ENCODE assay signal across 8 cellular contexts in the genomic region with DNA sequence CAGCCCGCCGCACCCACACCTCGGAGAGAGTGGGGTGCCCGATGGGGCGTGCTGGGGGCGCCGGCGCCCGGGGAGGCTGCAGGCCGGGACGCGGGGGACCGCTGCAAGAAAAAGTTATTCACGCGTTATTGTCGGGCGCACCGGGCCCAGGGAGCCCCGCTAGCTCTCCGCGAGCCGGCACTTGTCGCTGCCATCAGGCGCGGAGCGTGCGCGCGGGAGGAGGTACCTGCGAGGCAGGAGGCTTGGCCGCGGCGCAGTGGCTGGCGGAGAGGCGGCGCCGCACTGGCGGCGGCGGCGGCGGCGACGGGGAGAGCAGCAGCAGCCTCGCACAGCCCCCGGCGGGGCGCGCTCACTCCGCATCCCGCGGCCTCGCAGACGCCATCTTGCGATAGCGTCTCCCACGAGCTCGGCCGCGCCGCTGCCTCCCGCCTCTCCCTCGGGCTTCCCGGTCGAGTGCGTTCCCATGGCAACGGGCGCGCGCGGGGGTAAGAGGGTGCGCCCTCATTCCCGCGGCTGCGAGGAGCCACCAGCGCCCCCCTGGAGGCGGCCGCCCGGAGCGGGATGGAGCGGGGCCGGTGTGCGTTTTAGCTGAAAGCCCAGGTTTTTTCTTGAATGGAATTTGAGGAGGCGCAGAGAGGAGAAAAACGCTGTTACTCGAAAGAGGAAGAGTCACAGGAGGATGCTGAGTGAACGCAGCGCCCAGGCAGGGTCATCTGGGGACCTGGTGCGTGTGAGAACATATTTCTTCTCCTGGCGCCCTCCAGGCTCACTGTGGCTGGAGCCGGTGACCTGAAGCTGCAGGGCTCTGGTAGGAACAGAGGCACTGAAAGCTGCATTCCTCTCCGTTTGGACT. TPM values are rescaled to one million over a fixed set of nuclear protein-coding genes. Genes with fewer than 3 reads are reported as not detected.
DNase-seq lines count a peak whose midpoint lies in the region; ATAC-seq and TF ChIP-seq lines count a peak whose summit lies in the region.

Gene CHN1, minus strand, starts transcription at position 402 of the 853 bp plus-strand sequence. CDS start 469 bp downstream, outside the sequence.

- H3K27me3 ChIP-seq in kidney epithelial cell (ENCODE audit: control insufficient read depth, insufficient read depth, low read length): no peaks in the 10 kb centered on the region

- no peaks in the 10 kb centered on the region for H3K36me3 ChIP-seq in kidney epithelial cell (ENCODE audit: control insufficient read depth, insufficient read depth, low read length)

- ATAC-seq in HG02571 (IDR thresholded peaks at IDR 0.05; ENCODE audit: unreplicated experiment): peak; percentile 67

- H3K4me3 ChIP-seq in GM08714 (ENCODE audit: low read length) (peak within 1 kb of the TSS; percentile 77), kidney epithelial cell (ENCODE audit: low read depth, low read length) (peak within 1 kb of the TSS; percentile 68)

- DNase-seq in NCI-H146 treated with DMSO at 0.1 percent for 48 hours (lab: John Stamatoyannopoulos, UW; ENCODE audit: unreplicated experiment): peak; percentile 72
- DNase-seq in activated CD4-positive, CD25-positive, alpha-beta regulatory T cell (lab: John Stamatoyannopoulos, UW): peak; percentile 4 to 39 (median 18)
- peak; percentile 65 for DNase-seq in central memory CD4-positive, alpha-beta T cell
- DNase-seq in kidney epithelial cell (ENCODE audit: low read depth): no peak
- peak; percentile 34 to 49 for DNase-seq in stimulated activated CD4-positive, alpha-beta T cell treated with anti-CD3 and anti-CD28 coated beads, Interleukin-15, amount 100 ng/mL, for 1 hour (ENCODE audit: low read depth in 1 of 2, low spot score in 1 of 2)
- DNase-seq in HT-29 (ENCODE audit: low spot score): no peak

- TF ChIP-seq CTCF in kidney epithelial cell (IDR thresholded peaks at IDR 0.05; ENCODE audit: insufficient read depth, low read length, poor library complexity, severe bottlenecking): no peak

RNA-seq across cellular contexts. Expression of gene CHN1, which starts in this region (rescaled TPM):
- total RNA-seq in kidney epithelial cell: 19.3 and 23.7 TPM in 2 replicates
- 0.70 TPM in 1 of 2 replicates, not detected in the other for total RNA-seq in HT-29 (2014; rRNA removed; shearing (Covaris generic))

Comparison
In these comparisons a context has a peak if more than half of its experiments do, and no peak if none do; other contexts are left out.
1. RNA of gene CHN1 (total RNA-seq): 19.3 to 23.7 TPM in kidney epithelial cell; 0.70 TPM in HT-29; every median in the first group is over 10 times any median in the second.
2. DNase-seq: peak in NCI-H146 treated with DMSO at 0.1 percent for 48 hours (single experiment), activated CD4-positive, CD25-positive, alpha-beta regulatory T cell (4 of 4), central memory CD4-positive, alpha-beta T cell (single experiment) and stimulated activated CD4-positive, alpha-beta T cell treated with anti-CD3 and anti-CD28 coated beads, Interleukin-15, amount 100 ng/mL, for 1 hour (2 of 2); none in kidney epithelial cell (single experiment) and HT-29 (single experiment).